In genomic region chr16:49811630-49812334, GRCh38 we compare ENCODE assay signal across 1 cellular context.
TF ChIP-seq lines count a peak whose summit lies in the region.

No MANE protein-coding gene starts in this region.

TF ChIP-seq in SK-N-SH, 30 proteins besides CTCF, POLR2A, EP300 and RAD21 (continued from another document):
- TF ChIP-seq REST (IDR thresholded peaks at IDR 0.05; ENCODE audit: low read depth, low read length) (no peak), GATA2 (CRISPR knock-in tag; IDR thresholded peaks at IDR 0.05) (peak; percentile 52), TAF1 (IDR thresholded peaks at IDR 0.05; ENCODE audit: borderline replicate concordance, low read depth, low read length) (no peak), TEAD4 (IDR thresholded peaks at IDR 0.05; ENCODE audit: borderline replicate concordance, insufficient read depth) (no peak), MXI1 (IDR thresholded peaks at IDR 0.05; ENCODE audit: low read depth, low read length) (0 out of 2 replicates have a peak, but pooled peaks have one; percentile 47), IRF3 (IDR thresholded peaks at IDR 0.05; ENCODE audit: low read depth, low read length) (no peak), RCOR1 (IDR thresholded peaks at IDR 0.05; ENCODE audit: low read length) (peak; percentile 77), CHD2 (IDR thresholded peaks at IDR 0.05; ENCODE audit: low read length, partially characterized antibody) (peak; percentile 53), ELF1 (IDR thresholded peaks at IDR 0.05) (no peak), SIN3A (IDR thresholded peaks at IDR 0.05; ENCODE audit: borderline replicate concordance, low read depth, low read length) (no peak), MEF2A (IDR thresholded peaks at IDR 0.05; ENCODE audit: borderline replicate concordance, low read depth) (no peak), FOXJ3 (CRISPR knock-in tag; IDR thresholded peaks at IDR 0.05) (peak; percentile 57; the same call in 1 of the 2 replicates), PBX3 (IDR thresholded peaks at IDR 0.05) (no peak), GABPA (IDR thresholded peaks at IDR 0.05; ENCODE audit: low read depth) (no peak), ZBTB33 (IDR thresholded peaks at IDR 0.05; ENCODE audit: borderline replicate concordance, low read depth) (no peak), RXRA (IDR thresholded peaks at IDR 0.05; ENCODE audit: borderline replicate concordance, low read depth) (no peak)
